Comparison of ENCODE assay signal across 15 cellular contexts in genomic region chr9:95030344-95030743, GRCh38.
DNase-seq lines count a peak whose midpoint lies in the region; ATAC-seq and TF ChIP-seq lines count a peak whose summit lies in the region.
"Had no signal": no experiment of that assay in that cellular context is flagged by ENCODE, and none has a peak within 500 bp of the region (broad histone marks: within the 10 kb centered on the region; RNA-seq: fewer than 3 reads in every experiment).

No MANE protein-coding gene starts in this region.

- in situ Hi-C loops in Panc1 (cut with HindIII; ENCODE audit: low pct_unique_long_range_greater_than_20kb, low sequenced_read_pairs), result no loop called here
- in situ Hi-C loops in KBM-7 (cut with MboI; ENCODE audit: low pct_unique_long_range_greater_than_20kb, low sequenced_read_pairs), result no loop called here

- H3K27ac ChIP-seq in Panc1 (ENCODE audit: low read length) (peak overlapping the region; percentile 68), foreskin keratinocyte (peak overlapping the region; percentile 8), psoas muscle (peak overlapping the region; percentile 93), breast epithelium (no peak overlapping the region)
- H3K27ac ChIP-seq: ovary had no signal

- no peak for ATAC-seq in Panc1
- ATAC-seq in foreskin keratinocyte, result no peak
- ATAC-seq in psoas muscle, result no peak
- ATAC-seq in natural killer cell, result no peak
- ATAC-seq: CD8-positive, alpha-beta T cell; left lobe of liver had no signal

- POLR2A ChIA-PET in Panc1 (lab: Charles Lee), result no interaction called here

- CTCF ChIA-PET in Panc1 (lab: Charles Lee), result no interaction called here

- H3K4me1 ChIP-seq in BE2C, result peaks cover 62% of the 10 kb centered on the region
- peaks cover 82% of the 10 kb centered on the region for H3K4me1 ChIP-seq in Panc1 (ENCODE audit: control insufficient read depth, insufficient read depth, low read length)
- peaks cover 22% of the 10 kb centered on the region for H3K4me1 ChIP-seq in foreskin keratinocyte
- H3K4me1 ChIP-seq in psoas muscle, result peaks cover 92% of the 10 kb centered on the region
- H3K4me1 ChIP-seq in breast epithelium, result no peaks in the 10 kb centered on the region

- H3K4me3 ChIP-seq in BE2C (ENCODE audit: low read depth, low read length), result no peak overlapping the region
- no peak overlapping the region for H3K4me3 ChIP-seq in Panc1 (ENCODE audit: low read depth in 2 of 2, low read length in 2 of 2)
- H3K4me3 ChIP-seq in psoas muscle, result no peak overlapping the region
- no peak overlapping the region for H3K4me3 ChIP-seq in breast epithelium
- H3K4me3 ChIP-seq: ovary had no signal

- H3K9me3 Mint-ChIP-seq in natural killer cell, result no peaks in the 10 kb centered on the region
- H3K9me3 Mint-ChIP-seq: CD8-positive, alpha-beta T cell had no signal

- H3K36me3 ChIP-seq in BE2C (peaks cover 49% of the 10 kb centered on the region), Panc1 (ENCODE audit: control insufficient read depth, insufficient read depth, low read length) (peaks cover 3% of the 10 kb centered on the region; the same call in 1 of the 2 replicates), psoas muscle (ENCODE audit: insufficient read depth in 1 of 2, low read depth in 1 of 2) (peaks cover 0 to 4% of the 10 kb centered on the region in 2 donors), breast epithelium (no peaks in the 10 kb centered on the region)
- H3K36me3 ChIP-seq: ovary had no signal

- no peaks in the 10 kb centered on the region for H3K27me3 Mint-ChIP-seq in natural killer cell (ENCODE audit: low read depth in 2 of 2)

- DNase-seq in BE2C (peak; percentile 22), Panc1 (ENCODE audit: low read depth, low spot score) (no peak), foreskin keratinocyte (no peak), psoas muscle (no peak), breast epithelium (ENCODE audit: low spot score in 2 of 2) (no peak), NCI-H1092 (lab: John Stamatoyannopoulos, UW) (no peak), KBM-7 (no peak), natural killer cell (no peak)
- DNase-seq: ACHN; activated effector memory CD4-positive, alpha-beta T cell treated with anti-CD3 and anti-CD28 coated beads, Interleukin-2, amount 50 U/mL, for 16 hours; CD8-positive, alpha-beta T cell; ovary; stimulated activated naive CD4-positive, alpha-beta T cell; T-helper 2 cell had no signal

- H3K27me3 ChIP-seq in BE2C, result no peaks in the 10 kb centered on the region
- H3K27me3 ChIP-seq in Panc1 (ENCODE audit: control insufficient read depth, insufficient read depth, low read length), result no peaks in the 10 kb centered on the region
- no peaks in the 10 kb centered on the region for H3K27me3 ChIP-seq in foreskin keratinocyte
- H3K27me3 ChIP-seq in psoas muscle (ENCODE audit: insufficient read depth in 3 of 3, low read length in 2 of 3), result no peaks in the 10 kb centered on the region
- no peaks in the 10 kb centered on the region for H3K27me3 ChIP-seq in breast epithelium
- H3K27me3 ChIP-seq: ovary had no signal

- H3K36me3 Mint-ChIP-seq in natural killer cell, result no peaks in the 10 kb centered on the region

- no peak overlapping the region for H3K4me3 Mint-ChIP-seq in natural killer cell
- H3K4me3 Mint-ChIP-seq: CD8-positive, alpha-beta T cell had no signal

- no peaks in the 10 kb centered on the region for H3K9me3 ChIP-seq in BE2C
- H3K9me3 ChIP-seq in Panc1 (ENCODE audit: control insufficient read depth, insufficient read depth, low read depth, low read length), result no peaks in the 10 kb centered on the region
- H3K9me3 ChIP-seq in psoas muscle, result no peaks in the 10 kb centered on the region
- no peaks in the 10 kb centered on the region for H3K9me3 ChIP-seq in breast epithelium
- H3K9me3 ChIP-seq: ovary had no signal

- intact Hi-C loops in Panc1 (cut with micrococcal nuclease; ENCODE audit: unreplicated experiment), result no loop called here
- intact Hi-C loops in psoas muscle (cut with DNase I), result loop anchor here in 1 of 2 donors (2.0 kb wide), 1 partner anchor 42 kb away; no protein-coding TSS in a partner anchor
- intact Hi-C loops in breast epithelium (cut with DNase I; ENCODE audit: low total_unique reads), result no loop called here
- intact Hi-C loops in natural killer cell (cut with micrococcal nuclease), result no loop called here

- TF ChIP-seq POLR2A in breast epithelium (IDR thresholded peaks at IDR 0.05), result no peak

- H3K4me1 Mint-ChIP-seq in natural killer cell, result no peaks in the 10 kb centered on the region

- no peak for TF ChIP-seq CTCF in BE2C (IDR thresholded peaks at IDR 0.05; ENCODE audit: low read depth, low read length)
- no peak for TF ChIP-seq CTCF in Panc1 (IDR thresholded peaks at IDR 0.05)
- no peak for TF ChIP-seq CTCF in foreskin keratinocyte (conservative IDR thresholded peaks at IDR 0.05)
- no peak for TF ChIP-seq CTCF in psoas muscle (IDR thresholded peaks at IDR 0.05)
- TF ChIP-seq CTCF in breast epithelium (IDR thresholded peaks at IDR 0.05), result no peak
- TF ChIP-seq CTCF in natural killer cell (IDR thresholded peaks at IDR 0.05), result no peak

- WGBS in psoas muscle, 3 donors, result 27 to 40% (median 33%) methylated on average over 4 of the region's 4 CpGs

- no TSS peak for BruUV-seq in Panc1 (replicated peaks; lab: Mats Ljungman, UMichigan)

- H3K27ac Mint-ChIP-seq in natural killer cell, result no peak overlapping the region
- H3K27ac Mint-ChIP-seq: CD8-positive, alpha-beta T cell had no signal

Comparison
In these comparisons a context has a peak if more than half of its experiments do, and no peak if none do; other contexts are left out.
1. H3K27ac ChIP-seq: peak in Panc1 (single experiment), foreskin keratinocyte (single experiment) and psoas muscle (single experiment); none in breast epithelium (0 of 2).